1 cellular context compared by ENCODE assay signal in the genomic region with DNA sequence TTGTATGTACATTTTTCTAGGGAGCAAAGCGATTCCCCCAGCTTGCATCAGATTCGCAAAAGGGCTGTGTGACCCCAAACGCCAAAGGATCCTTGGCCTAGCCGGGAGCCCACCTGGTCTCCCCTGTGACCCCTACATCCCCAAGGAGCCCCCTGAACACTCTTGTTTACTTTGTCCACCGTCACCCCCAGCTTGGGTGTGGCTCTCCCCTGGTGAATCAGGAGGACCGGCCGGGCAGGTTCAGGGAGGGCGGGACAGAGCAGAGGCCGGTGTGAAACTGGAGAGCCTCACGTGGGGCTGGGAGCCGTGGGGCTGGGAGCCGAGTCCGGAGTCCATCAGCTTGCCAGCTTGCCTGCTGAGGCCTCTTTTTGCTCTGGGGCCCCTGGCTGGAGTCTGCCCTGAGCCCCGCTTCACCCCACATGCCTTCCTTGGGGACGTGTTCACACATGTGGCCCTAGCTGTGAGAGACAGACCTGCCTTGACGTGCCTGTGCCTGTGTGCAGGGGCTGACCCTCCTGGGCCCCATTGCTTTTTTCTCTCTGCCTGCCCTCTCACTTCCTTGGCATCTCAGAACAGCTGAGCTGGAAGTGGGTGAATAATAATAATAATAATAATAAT.
TF ChIP-seq lines count a peak whose summit lies in the region.

No MANE protein-coding gene starts in this region.

TF ChIP-seq in liver, 16 proteins besides CTCF, POLR2A, EP300 and RAD21 (continued from another document):
- no peak for TF ChIP-seq TAF1 (conservative IDR thresholded peaks at IDR 0.05)
- peak; percentile 75 for TF ChIP-seq HNF4G (IDR thresholded peaks at IDR 0.05)
- TF ChIP-seq RXRA (IDR thresholded peaks at IDR 0.05), result peak; percentile 53 to 78
- peak; percentile 71 for TF ChIP-seq FOXA2 (IDR thresholded peaks at IDR 0.05)
- TF ChIP-seq, protein P1, sequence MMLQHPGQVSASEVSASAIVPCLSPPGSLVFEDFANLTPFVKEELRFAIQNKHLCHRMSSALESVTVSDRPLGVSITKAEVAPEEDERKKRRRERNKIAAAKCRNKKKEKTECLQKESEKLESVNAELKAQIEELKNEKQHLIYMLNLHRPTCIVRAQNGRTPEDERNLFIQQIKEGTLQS (IDR thresholded peaks at IDR 0.05), result no peak
- peak; percentile 30 for TF ChIP-seq FOXA1 (IDR thresholded peaks at IDR 0.05)
- peak; percentile 12 for TF ChIP-seq NR2F2 (IDR thresholded peaks at IDR 0.05)
- peak; percentile 67 for TF ChIP-seq SP1 (IDR thresholded peaks at IDR 0.05)
- no peak for TF ChIP-seq JUND (IDR thresholded peaks at IDR 0.05)
- TF ChIP-seq, protein P2, sequence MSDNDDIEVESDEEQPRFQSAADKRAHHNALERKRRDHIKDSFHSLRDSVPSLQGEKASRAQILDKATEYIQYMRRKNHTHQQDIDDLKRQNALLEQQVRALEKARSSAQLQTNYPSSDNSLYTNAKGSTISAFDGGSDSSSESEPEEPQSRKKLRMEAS (IDR thresholded peaks at IDR 0.05), result peak; percentile 68
